Comparison of ENCODE assay signal across 8 cellular contexts in the genomic region with DNA sequence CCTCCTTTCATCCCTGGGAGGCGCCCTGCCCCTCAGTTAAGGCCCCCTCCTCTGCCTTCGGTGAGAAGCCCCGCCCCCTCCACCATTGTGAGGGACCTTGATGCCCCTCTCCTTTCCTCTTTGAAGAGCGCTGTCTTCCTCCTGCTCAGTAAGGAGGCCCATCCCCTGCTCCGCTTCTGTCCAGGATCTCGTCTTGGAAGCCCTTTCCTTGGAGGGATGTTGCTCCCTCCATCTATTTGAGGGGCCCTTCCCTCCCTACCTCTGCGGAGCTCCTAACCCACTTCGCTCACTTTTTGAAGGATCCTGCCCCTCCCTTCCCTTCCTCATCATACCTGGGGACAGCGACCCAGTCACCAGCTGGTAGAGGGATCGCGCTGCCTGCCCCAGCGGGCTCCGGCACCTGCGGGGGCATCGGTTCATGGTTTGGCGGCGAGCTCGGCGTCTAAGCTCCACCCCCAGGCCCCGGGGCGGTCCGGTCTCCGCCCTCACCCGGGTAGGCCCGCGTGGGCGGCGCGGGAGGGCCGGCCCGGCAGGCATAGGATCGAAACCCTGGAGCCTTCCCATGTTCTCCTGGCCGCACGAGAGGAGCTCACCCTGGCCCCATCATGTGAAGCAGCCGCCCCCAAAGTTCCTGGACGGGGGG. TPM values are rescaled to one million over a fixed set of nuclear protein-coding genes. Genes with fewer than 3 reads are reported as not detected.
DNase-seq lines count a peak whose midpoint lies in the region; ATAC-seq and TF ChIP-seq lines count a peak whose summit lies in the region.

No MANE protein-coding gene starts in this region.

- no peaks in the 10 kb centered on the region for H3K27me3 ChIP-seq in CD8-positive, alpha-beta T cell (ENCODE audit: insufficient read depth, low read length)
- H3K27me3 ChIP-seq in endodermal cell (ENCODE audit: control insufficient read depth, insufficient read depth, low read length, poor library complexity, severe bottlenecking): peaks cover 21% of the 10 kb centered on the region
- H3K27me3 ChIP-seq in subcutaneous abdominal adipose tissue (ENCODE audit: control insufficient read depth in 5 of 5, insufficient read depth in 4 of 5, low read length in 5 of 5): no peaks in the 10 kb centered on the region

- H3K36me3 Mint-ChIP-seq in CD8-positive, alpha-beta T cell: no peaks in the 10 kb centered on the region
- H3K36me3 Mint-ChIP-seq in activated CD8-positive, alpha-beta T cell treated with anti-CD3 and anti-CD28 coated beads, Interleukin-2, amount 10 ng/mL, durations not matched to agents 7 days and 5 days (ENCODE audit: low read depth): peaks cover 2% of the 10 kb centered on the region
- H3K36me3 Mint-ChIP-seq in endodermal cell (ENCODE audit: low read depth) (no peaks in the 10 kb centered on the region), mesothelial cell of epicardium (no peaks in the 10 kb centered on the region)

- H3K9ac ChIP-seq in endodermal cell (ENCODE audit: extremely low read depth, low read length, poor library complexity, severe bottlenecking) (no peak overlapping the region), subcutaneous abdominal adipose tissue (ENCODE audit: low read length in 5 of 5) (peak overlapping the region in 3 of 5 donors; percentile 20 to 66 (median 54))

- H3K9me3 Mint-ChIP-seq in CD8-positive, alpha-beta T cell: no peaks in the 10 kb centered on the region
- no peaks in the 10 kb centered on the region for H3K9me3 Mint-ChIP-seq in activated CD8-positive, alpha-beta T cell treated with anti-CD3 and anti-CD28 coated beads, Interleukin-2, amount 10 ng/mL, durations not matched to agents 7 days and 5 days (ENCODE audit: insufficient read depth)
- no peaks in the 10 kb centered on the region for H3K9me3 Mint-ChIP-seq in endodermal cell
- no peaks in the 10 kb centered on the region for H3K9me3 Mint-ChIP-seq in mesothelial cell of epicardium

- peaks cover 8% of the 10 kb centered on the region for H3K27me3 Mint-ChIP-seq in CD8-positive, alpha-beta T cell (ENCODE audit: low read depth)
- peaks cover 17% of the 10 kb centered on the region for H3K27me3 Mint-ChIP-seq in activated CD8-positive, alpha-beta T cell treated with anti-CD3 and anti-CD28 coated beads, Interleukin-2, amount 10 ng/mL, durations not matched to agents 7 days and 5 days (ENCODE audit: low read depth)
- H3K27me3 Mint-ChIP-seq in endodermal cell (ENCODE audit: insufficient read depth): peaks cover 39% of the 10 kb centered on the region
- H3K27me3 Mint-ChIP-seq in mesothelial cell of epicardium (ENCODE audit: low read depth): peaks cover 46% of the 10 kb centered on the region

- peak overlapping the region; percentile 48 for H3K4me3 ChIP-seq in CD8-positive, alpha-beta T cell (ENCODE audit: low read depth, low read length)
- H3K4me3 ChIP-seq in endodermal cell (ENCODE audit: low read length) (peak overlapping the region; percentile 73), subcutaneous abdominal adipose tissue (ENCODE audit: low read depth in 1 of 5, low read length in 5 of 5) (peak overlapping the region; percentile 33 to 72 (median 71))

- no peaks in the 10 kb centered on the region for H3K36me3 ChIP-seq in CD8-positive, alpha-beta T cell (ENCODE audit: insufficient read depth, low read length)
- no peaks in the 10 kb centered on the region for H3K36me3 ChIP-seq in endodermal cell (ENCODE audit: control insufficient read depth, insufficient read depth, low read length)
- H3K36me3 ChIP-seq in subcutaneous abdominal adipose tissue (ENCODE audit: control insufficient read depth in 5 of 5, insufficient read depth in 5 of 5, low read length in 5 of 5): peaks cover 0 to 7% (median 0%) of the 10 kb centered on the region in 5 donors

- peak; percentile 28 to 76 (median 51) for DNase-seq in CD8-positive, alpha-beta T cell
- DNase-seq in HuH-7 (ENCODE audit: low spot score): peak; percentile 84
- peak; percentile 65 for DNase-seq in activated CD8-positive, alpha-beta T cell treated with anti-CD3 and anti-CD28 coated beads, Interleukin-2, amount 10 ng/mL, durations not matched to agents 7 days and 5 days
- DNase-seq in endodermal cell: peak; percentile 83
- DNase-seq in mesothelial cell of epicardium (ENCODE audit: low spot score in 2 of 2, unreplicated experiment in 2 of 2): no peak

- peak overlapping the region; percentile 72 for H3K4me3 Mint-ChIP-seq in CD8-positive, alpha-beta T cell
- peak overlapping the region; percentile 74 for H3K4me3 Mint-ChIP-seq in activated CD8-positive, alpha-beta T cell treated with anti-CD3 and anti-CD28 coated beads, Interleukin-2, amount 10 ng/mL, durations not matched to agents 7 days and 5 days
- peak overlapping the region; percentile 61 for H3K4me3 Mint-ChIP-seq in endodermal cell
- H3K4me3 Mint-ChIP-seq in mesothelial cell of epicardium: peak overlapping the region; percentile 58

- peaks cover 50% of the 10 kb centered on the region for H3K4me1 ChIP-seq in CD8-positive, alpha-beta T cell (ENCODE audit: insufficient read depth, low read length)
- H3K4me1 ChIP-seq in endodermal cell (ENCODE audit: control insufficient read depth, insufficient read depth, low read length) (no peaks in the 10 kb centered on the region), subcutaneous abdominal adipose tissue (ENCODE audit: control insufficient read depth in 5 of 5, insufficient read depth in 5 of 5, low read length in 5 of 5) (peaks cover 4 to 79% (median 70%) of the 10 kb centered on the region in 5 donors)

- peaks cover 58% of the 10 kb centered on the region for H3K4me1 Mint-ChIP-seq in CD8-positive, alpha-beta T cell (ENCODE audit: low read depth)
- H3K4me1 Mint-ChIP-seq in activated CD8-positive, alpha-beta T cell treated with anti-CD3 and anti-CD28 coated beads, Interleukin-2, amount 10 ng/mL, durations not matched to agents 7 days and 5 days (ENCODE audit: low read depth): peaks cover 53% of the 10 kb centered on the region
- peaks cover 21% of the 10 kb centered on the region for H3K4me1 Mint-ChIP-seq in endodermal cell
- H3K4me1 Mint-ChIP-seq in mesothelial cell of epicardium: peaks cover 19% of the 10 kb centered on the region

- H3K27ac ChIP-seq in CD8-positive, alpha-beta T cell (ENCODE audit: low read depth, low read length): no peak overlapping the region
- H3K27ac ChIP-seq in endodermal cell (ENCODE audit: low read depth, low read length) (no peak overlapping the region), subcutaneous abdominal adipose tissue (ENCODE audit: low read depth, low read length) (no peak overlapping the region)

- WGBS in endodermal cell (ENCODE audit: insufficient coverage in 1 of 2, insufficient read length in 1 of 2), 2 experiments: 7 to 17% methylated on average over 5 to 36 of the region's 36 CpGs

- intact Hi-C loops in CD8-positive, alpha-beta T cell (cut with DNase I, micrococcal nuclease): loop anchor here (1.0 to 10.0 kb wide), 6 partner anchors 8 to 625 kb away; partner anchors contain the start of genes BTRC (in 1 of the 2) and OGA (in 1 of the 2)

- no peaks in the 10 kb centered on the region for H3K9me3 ChIP-seq in CD8-positive, alpha-beta T cell (ENCODE audit: low read length)
- no peaks in the 10 kb centered on the region for H3K9me3 ChIP-seq in endodermal cell (ENCODE audit: control insufficient read depth, low read length)
- no peaks in the 10 kb centered on the region for H3K9me3 ChIP-seq in subcutaneous abdominal adipose tissue (ENCODE audit: control insufficient read depth in 5 of 5, low read length in 5 of 5)

- CTCF ChIA-PET in CD8-positive, alpha-beta T cell (lab: Charles Lee): interaction anchor here (0.9 to 3.2 kb wide), 10 partner anchors 9 to 234 kb away, joined by 3 to 18 read pairs (median 9); partner anchors contain the start of genes HPS6, NPM3 and OGA
- CTCF ChIA-PET in activated CD8-positive, alpha-beta T cell treated with anti-CD3 and anti-CD28 coated beads, Interleukin-2, amount 10 ng/mL, durations not matched to agents 7 days and 5 days (lab: Charles Lee): interaction anchor here (0.8 to 12.3 kb wide), 16 partner anchors 20 to 717 kb away, joined by 3 to 243 read pairs (median 6); partner anchors contain the start of gene OGA

- ATAC-seq in CD8-positive, alpha-beta T cell: peak; percentile 44
- peak; percentile 78 for ATAC-seq in activated CD8-positive, alpha-beta T cell treated with anti-CD3 and anti-CD28 coated beads, Interleukin-2, amount 10 ng/mL, durations not matched to agents 7 days and 5 days
- ATAC-seq in HG03135 (IDR thresholded peaks at IDR 0.05; ENCODE audit: unreplicated experiment) (no peak), GM18873 (IDR thresholded peaks at IDR 0.05; ENCODE audit: low FRiP score, unreplicated experiment) (no peak)

- TF ChIP-seq CTCF in CD8-positive, alpha-beta T cell (IDR thresholded peaks at IDR 0.05): no peak
- no peak for TF ChIP-seq CTCF in endodermal cell (conservative IDR thresholded peaks at IDR 0.05)
- TF ChIP-seq CTCF in mesothelial cell of epicardium (IDR thresholded peaks at IDR 0.05; ENCODE audit: unreplicated experiment): no peak

- no peak overlapping the region for H3K27ac Mint-ChIP-seq in CD8-positive, alpha-beta T cell
- no peak overlapping the region for H3K27ac Mint-ChIP-seq in activated CD8-positive, alpha-beta T cell treated with anti-CD3 and anti-CD28 coated beads, Interleukin-2, amount 10 ng/mL, durations not matched to agents 7 days and 5 days
- H3K27ac Mint-ChIP-seq in endodermal cell: no peak overlapping the region
- no peak overlapping the region for H3K27ac Mint-ChIP-seq in mesothelial cell of epicardium

- POLR2A ChIA-PET in CD8-positive, alpha-beta T cell (lab: Charles Lee): interaction anchor here (0.7 to 2.7 kb wide), 5 partner anchors 21 to 44 kb away, joined by 3 to 19 read pairs (median 3); partner anchors contain the start of gene OGA
- POLR2A ChIA-PET in activated CD8-positive, alpha-beta T cell treated with anti-CD3 and anti-CD28 coated beads, Interleukin-2, amount 10 ng/mL, durations not matched to agents 7 days and 5 days (lab: Charles Lee): interaction anchor here (3.4 kb wide), 1 partner anchor 21 kb away, joined by 32 read pairs; the partner anchor contains the start of gene OGA

RNA-seq across cellular contexts. Expression of gene KCNIP2, which starts 4.1 kb away (rescaled TPM):
- total RNA-seq in CD8-positive, alpha-beta T cell: 1 to 10 TPM in 1 of 2 experiments, under 1 TPM in 1; 0.87 to 1.1 TPM
- total RNA-seq in activated CD8-positive, alpha-beta T cell treated with anti-CD3 and anti-CD28 coated beads, Interleukin-2, amount 10 ng/mL, durations not matched to agents 7 days and 5 days: 1 to 10 TPM; 1.9 to 2.7 TPM
- total RNA-seq in endodermal cell: 1 to 10 TPM; 2.8 to 3.0 TPM
- 4.5 TPM for polyA plus RNA-seq in endodermal cell (2013, experiment 1 of 2)
- 3.9 TPM for polyA plus RNA-seq in endodermal cell (2013, experiment 2 of 2)
- total RNA-seq in mesothelial cell of epicardium: 6.5 to 6.9 TPM (median 6.8 TPM) in 3 replicates

RNA-seq across cellular contexts. Expression of gene OGA, which starts 21.3 kb away (rescaled TPM):
- 100 to 1,000 TPM; 356 to 394 TPM for total RNA-seq in CD8-positive, alpha-beta T cell
- total RNA-seq in activated CD8-positive, alpha-beta T cell treated with anti-CD3 and anti-CD28 coated beads, Interleukin-2, amount 10 ng/mL, durations not matched to agents 7 days and 5 days: 100 to 1,000 TPM; 122 to 129 TPM
- 100 to 1,000 TPM; 138 to 149 TPM for total RNA-seq in endodermal cell
- 104 TPM for polyA plus RNA-seq in endodermal cell (2013, experiment 1 of 2)
- 105 TPM for polyA plus RNA-seq in endodermal cell (2013, experiment 2 of 2)
- 162 to 168 TPM (median 165 TPM) in 3 replicates for total RNA-seq in mesothelial cell of epicardium

RNA-seq across cellular contexts. Expression of gene NPM3, which starts 56.3 kb away (rescaled TPM):
- 10 to 100 TPM; 21.1 to 25.1 TPM for total RNA-seq in CD8-positive, alpha-beta T cell
- 10 to 100 TPM; 49.7 to 58.3 TPM for total RNA-seq in activated CD8-positive, alpha-beta T cell treated with anti-CD3 and anti-CD28 coated beads, Interleukin-2, amount 10 ng/mL, durations not matched to agents 7 days and 5 days
- total RNA-seq in endodermal cell (100 to 1,000 TPM in 1 of 2 donors, 10 to 100 TPM in 1; 82.2 to 133 TPM), mesothelial cell of epicardium (42.4 to 45.6 TPM (median 45.2 TPM) in 3 replicates)
- 81.8 TPM for polyA plus RNA-seq in endodermal cell (2013, experiment 1 of 2)
- 78.0 TPM for polyA plus RNA-seq in endodermal cell (2013, experiment 2 of 2)

Comparison
In these comparisons a context has a peak if more than half of its experiments do, and no peak if none do; other contexts are left out.
1. ATAC-seq: peak in CD8-positive, alpha-beta T cell (single experiment) and activated CD8-positive, alpha-beta T cell treated with anti-CD3 and anti-CD28 coated beads, Interleukin-2, amount 10 ng/mL, durations not matched to agents 7 days and 5 days (single experiment); none in HG03135 (single experiment) and GM18873 (single experiment).
2. DNase-seq: peak in CD8-positive, alpha-beta T cell (7 of 7), HuH-7 (single experiment), activated CD8-positive, alpha-beta T cell treated with anti-CD3 and anti-CD28 coated beads, Interleukin-2, amount 10 ng/mL, durations not matched to agents 7 days and 5 days (single experiment) and endodermal cell (single experiment); none in mesothelial cell of epicardium (0 of 2).
3. Peak in every context shown above with its lines, with median percentiles within 50 percentile points of each other: H3K4me3 ChIP-seq and H3K4me3 Mint-ChIP-seq.